8 cellular contexts compared by ENCODE assay signal in genomic region chrX:79270401-79270800, GRCh38.
DNase-seq lines count a peak whose midpoint lies in the region; ATAC-seq and TF ChIP-seq lines count a peak whose summit lies in the region.
"Had no signal": no experiment of that assay in that cellular context is flagged by ENCODE, and none has a peak within 500 bp of the region (broad histone marks: within the 10 kb centered on the region; RNA-seq: fewer than 3 reads in every experiment).

No MANE protein-coding gene starts in this region.

- peak overlapping the region; percentile 72 for H3K9ac ChIP-seq in SK-N-MC (ENCODE audit: insufficient read length)

- H3K4me3 ChIP-seq in SK-N-MC: no peak overlapping the region; the same call in 1 of the 2 replicates
- no peak overlapping the region for H3K4me3 ChIP-seq in upper lobe of right lung
- H3K4me3 ChIP-seq: ascending aorta had no signal

- intact Hi-C loops in upper lobe of right lung (cut with DNase I): no loop called here

- ATAC-seq in GM18909 (IDR thresholded peaks at IDR 0.05; ENCODE audit: poor library complexity, unreplicated experiment) (peak; percentile 97), HG02973 (IDR thresholded peaks at IDR 0.05; ENCODE audit: unreplicated experiment) (peak; percentile 93), upper lobe of right lung (peak; percentile 51)

- no peaks in the 10 kb centered on the region for H3K27me3 ChIP-seq in upper lobe of right lung
- H3K27me3 ChIP-seq: ascending aorta had no signal

- no peaks in the 10 kb centered on the region for H3K36me3 ChIP-seq in SK-N-MC (ENCODE audit: insufficient read depth, low read length)
- no peaks in the 10 kb centered on the region for H3K36me3 ChIP-seq in upper lobe of right lung
- H3K36me3 ChIP-seq: ascending aorta had no signal

- peak; percentile 35 for TF ChIP-seq CTCF in upper lobe of right lung (IDR thresholded peaks at IDR 0.05)

- H3K4me1 ChIP-seq in upper lobe of right lung: no peaks in the 10 kb centered on the region
- H3K4me1 ChIP-seq: ascending aorta had no signal

- H3K27ac ChIP-seq in SK-N-MC: peak overlapping the region; percentile 97
- no peak overlapping the region for H3K27ac ChIP-seq in upper lobe of right lung
- H3K27ac ChIP-seq: ascending aorta had no signal

- H3K9me3 ChIP-seq in SK-N-MC (ENCODE audit: low read depth, low read length) (no peaks in the 10 kb centered on the region), upper lobe of right lung (no peaks in the 10 kb centered on the region)
- H3K9me3 ChIP-seq: ascending aorta had no signal

- DNase-seq in SK-N-MC (ENCODE audit: low read depth, low spot score) (peak; percentile 80), mucosa of gallbladder (ENCODE audit: low spot score) (peak; percentile 34), upper lobe of right lung (no peak), EL (no peak)
- peak; percentile 80 for DNase-seq in activated naive CD4-positive, alpha-beta T cell treated with anti-CD3 and anti-CD28 coated beads, Interleukin-2, amount 50 U/mL, for 16 hours

Comparison
In these comparisons a context has a peak if more than half of its experiments do, and no peak if none do; other contexts are left out.
1. DNase-seq: peak in SK-N-MC (single experiment), activated naive CD4-positive, alpha-beta T cell treated with anti-CD3 and anti-CD28 coated beads, Interleukin-2, amount 50 U/mL, for 16 hours (single experiment) and mucosa of gallbladder (single experiment); none in upper lobe of right lung (single experiment) and EL (single experiment).
2. Peak in every context shown above with its lines, with median percentiles within 50 percentile points of each other: ATAC-seq.